Comparison of ENCODE assay signal across 8 cellular contexts in genomic region chr17:47839899-47840741, GRCh38. TPM values are rescaled to one million over a fixed set of nuclear protein-coding genes. Genes with fewer than 3 reads are reported as not detected.
DNase-seq lines count a peak whose midpoint lies in the region; ATAC-seq and TF ChIP-seq lines count a peak whose summit lies in the region.

No MANE protein-coding gene starts in this region.

- H3K27ac ChIP-seq in HUES6 (ENCODE audit: low read depth, low read length), result no peak overlapping the region
- no peak overlapping the region for H3K27ac ChIP-seq in mammary epithelial cell (ENCODE audit: insufficient read depth, low read depth, low read length)

- H3K9ac ChIP-seq in HUES6 (ENCODE audit: low read length) (peak overlapping the region; percentile 54), mammary epithelial cell (ENCODE audit: insufficient read depth, low read length) (peak overlapping the region; percentile 72)

- CTCF ChIA-PET in AG04449 (lab: Yijun Ruan, JAX), result interaction anchor here (0.8 to 32.3 kb wide), 21 partner anchors 9 to 178 kb away, joined by 3 to 1547 read pairs (median 9); partner anchors contain the start of genes CDK5RAP3, LRRC46, MRPL10 and PNPO
- CTCF ChIA-PET in mammary epithelial cell (lab: Charles Lee; ENCODE audit: low non-redundant PET), result no interaction called here

- no peak for ATAC-seq in HG03135 (IDR thresholded peaks at IDR 0.05; ENCODE audit: unreplicated experiment)

- intact Hi-C loops in mammary epithelial cell (cut with micrococcal nuclease), result no loop called here

- H3K36me3 ChIP-seq in HUES6 (ENCODE audit: control insufficient read depth, insufficient read depth, low read length) (peaks cover 24% of the 10 kb centered on the region), mammary epithelial cell (ENCODE audit: insufficient read depth, low read length) (peaks cover 5% of the 10 kb centered on the region)

- 0 out of 2 replicates have a peak, but pooled peaks cover 5% of the 10 kb centered on the region for H3K27me3 ChIP-seq in HUES6 (ENCODE audit: control insufficient read depth, insufficient read depth, low read length)
- no peaks in the 10 kb centered on the region for H3K27me3 ChIP-seq in mammary epithelial cell (ENCODE audit: insufficient read depth, low read length)

- BruUV-seq in mammary epithelial cell (replicated peaks; lab: Mats Ljungman, UMichigan), result no TSS peak

- peak overlapping the region; percentile 99 for H2AFZ ChIP-seq in mammary epithelial cell (ENCODE audit: low read depth, low read length)

- H3K4me1 ChIP-seq in HUES6 (ENCODE audit: control insufficient read depth, insufficient read depth, low read length) (peaks cover 34% of the 10 kb centered on the region), mammary epithelial cell (ENCODE audit: insufficient read depth, low read length) (peaks cover 56% of the 10 kb centered on the region)

- H3K9me3 ChIP-seq in HUES6 (ENCODE audit: control insufficient read depth, insufficient read depth, low read depth, low read length) (no peaks in the 10 kb centered on the region), mammary epithelial cell (replicated peaks; ENCODE audit: insufficient read depth, low read length) (no peaks in the 10 kb centered on the region)

- DNase-seq in AG04449 (ENCODE audit: low read depth, low spot score), result no peak
- no peak for DNase-seq in mammary epithelial cell
- peak; percentile 10 for DNase-seq in myocyte (ENCODE audit: low read depth)
- DNase-seq in Kasumi-1 (lab: John Stamatoyannopoulos, UW), result no peak
- DNase-seq in dermis blood vessel endothelial cell, result no peak
- DNase-seq in T1000 (lab: John Stamatoyannopoulos, UW), result no peak

- dilution Hi-C loops in mammary epithelial cell (cut with HindIII; ENCODE audit: low sequenced_read_pairs), result no loop called here

- in situ Hi-C loops in mammary epithelial cell (cut with MboI; ENCODE audit: low sequenced_read_pairs in 2 of 2), result loop anchor here (5.0 to 10.0 kb wide), 4 partner anchors 47 to 177 kb away; partner anchors contain the start of gene PNPO (in 1 of the 2)

- TF ChIP-seq CTCF in AG04449 (IDR thresholded peaks at IDR 0.05; ENCODE audit: insufficient read depth, low read length, missing control alignments), result no peak
- TF ChIP-seq CTCF in mammary epithelial cell (conservative IDR thresholded peaks at IDR 0.05 in 1 of 2, IDR thresholded peaks at IDR 0.05 in 1 of 2; ENCODE audit: extremely low read depth in 1 of 2, insufficient read depth in 1 of 2, low read depth in 1 of 2, low read length in 2 of 2), result no peak

- WGBS in mammary epithelial cell (ENCODE audit: low coverage, missing lambda C conversion rate), result 24% methylated on average over 13 of the region's 17 CpGs

- POLR2A ChIA-PET in AG04449 (lab: Yijun Ruan, JAX), result interaction anchor here (0.7 to 1.3 kb wide), 2 partner anchors 9 to 55 kb away, joined by 3 to 6 read pairs; partner anchors contain the start of genes LRRC46, MRPL10 and SP2

- H3K4me3 ChIP-seq in AG04449 (ENCODE audit: low read depth, low read length) (peak overlapping the region; percentile 69), HUES6 (ENCODE audit: low read depth, low read length) (peak overlapping the region; percentile 86), mammary epithelial cell (replicated peaks in 1 of 3; ENCODE audit: insufficient read depth in 1 of 3, low read depth in 2 of 3, low read length in 3 of 3) (peak overlapping the region; percentile 72 to 76 (median 74))

- peak overlapping the region; percentile 96 for H3K4me2 ChIP-seq in mammary epithelial cell (ENCODE audit: insufficient read depth, low read depth, low read length)

- peaks cover 12% of the 10 kb centered on the region for H3K79me2 ChIP-seq in mammary epithelial cell (ENCODE audit: insufficient read depth, low read length)

- no peaks in the 10 kb centered on the region for H4K20me1 ChIP-seq in mammary epithelial cell (ENCODE audit: insufficient read depth, low read length)

RNA-seq across cellular contexts. Expression of gene SCRN2, which starts 1.0 kb away (rescaled TPM):
- total RNA-seq in mammary epithelial cell, result 10 to 100 TPM; 29.0 to 36.3 TPM
- polyA plus RNA-seq in mammary epithelial cell, result 25.2 TPM
- polyA minus RNA-seq in mammary epithelial cell, result 22.3 TPM
- 111 and 158 TPM in 2 replicates for total RNA-seq in myocyte
- 85.2 TPM for polyA plus RNA-seq in myocyte (2012)
- total RNA-seq in dermis blood vessel endothelial cell, result 44.3 and 74.2 TPM in 2 replicates

RNA-seq across cellular contexts. Expression of gene LRRC46, which starts 8.7 kb away (rescaled TPM):
- total RNA-seq in mammary epithelial cell (under 1 TPM in 1 of 2 donors, not detected in 1; 0.54 TPM), myocyte (0.05 and 0.21 TPM in 2 replicates), dermis blood vessel endothelial cell (0.05 TPM in 1 of 2 replicates, not detected in the other)
- 0.28 TPM for polyA plus RNA-seq in mammary epithelial cell
- not detected for polyA minus RNA-seq in mammary epithelial cell
- 1.2 TPM for polyA plus RNA-seq in myocyte (2012)

RNA-seq across cellular contexts. Expression of gene MRPL10, which starts 8.8 kb away (rescaled TPM):
- total RNA-seq in mammary epithelial cell (10 to 100 TPM; 18.2 to 39.4 TPM), myocyte (53.4 and 53.6 TPM in 2 replicates), dermis blood vessel endothelial cell (19.9 and 26.0 TPM in 2 replicates)
- polyA plus RNA-seq in mammary epithelial cell, result 53.5 TPM
- 34.4 TPM for polyA minus RNA-seq in mammary epithelial cell
- polyA plus RNA-seq in myocyte (2012), result 49.9 TPM

RNA-seq across cellular contexts. Expression of gene SP6, which starts 10.8 kb away (rescaled TPM):
- total RNA-seq in mammary epithelial cell (10 to 100 TPM in 1 of 2 donors, 1 to 10 TPM in 1; 4.2 to 15.1 TPM), myocyte (0.05 and 0.16 TPM in 2 replicates), dermis blood vessel endothelial cell (3.1 and 4.8 TPM in 2 replicates)
- 4.6 TPM for polyA plus RNA-seq in mammary epithelial cell
- 7.7 TPM for polyA minus RNA-seq in mammary epithelial cell
- 0.05 TPM for polyA plus RNA-seq in myocyte (2012)

RNA-seq across cellular contexts. Expression of gene OSBPL7, which starts 18.5 kb away (rescaled TPM):
- total RNA-seq in mammary epithelial cell (1 to 10 TPM; 2.0 to 6.7 TPM), myocyte (18.6 and 32.1 TPM in 2 replicates), dermis blood vessel endothelial cell (8.9 and 11.6 TPM in 2 replicates)
- polyA plus RNA-seq in mammary epithelial cell, result 2.9 TPM
- 17.2 TPM for polyA minus RNA-seq in mammary epithelial cell
- polyA plus RNA-seq in myocyte (2012), result 12.3 TPM
